ENCODE assay signal across 10 cellular contexts in genomic region chr22:26170795-26171194, GRCh38. TPM values are rescaled to one million over a fixed set of nuclear protein-coding genes. Genes with fewer than 3 reads are reported as not detected.
DNase-seq lines count a peak whose midpoint lies in the region; ATAC-seq and TF ChIP-seq lines count a peak whose summit lies in the region.
"Had no signal": no experiment of that assay in that cellular context is flagged by ENCODE, and none has a peak within 500 bp of the region (broad histone marks: within the 10 kb centered on the region; RNA-seq: fewer than 3 reads in every experiment).

No MANE protein-coding gene starts in this region.

- H3K36me3 Mint-ChIP-seq in WTC11 (no peaks in the 10 kb centered on the region), Calu3 (ENCODE audit: insufficient read depth, unreplicated experiment) (no peaks in the 10 kb centered on the region)

- peak; percentile 10 for ATAC-seq in WTC11
- ATAC-seq in lower lobe of right lung, result no peak
- no peak for ATAC-seq in GM21526 (IDR thresholded peaks at IDR 0.05; ENCODE audit: low FRiP score, unreplicated experiment)

- no peak overlapping the region for H3K18ac ChIP-seq in mesendoderm (ENCODE audit: low read length)

- POLR2A ChIA-PET in WTC11 (lab: Charles Lee), result interaction anchor here (0.8 kb wide), 1 partner anchor 162 kb away, joined by 3 read pairs; no protein-coding TSS in a partner anchor

- H2BK5ac ChIP-seq in mesendoderm (ENCODE audit: low read length), result no peak overlapping the region

- TF ChIP-seq EP300 in Ishikawa (IDR thresholded peaks at IDR 0.05; ENCODE audit: borderline replicate concordance), result no peak

- H3K4me3 ChIP-seq in mesendoderm (ENCODE audit: low read length), result no peak overlapping the region
- H3K4me3 ChIP-seq in coronary artery, result no peak overlapping the region
- H3K4me3 ChIP-seq in lower lobe of right lung, result no peak overlapping the region

- peak; percentile 60 for DNase-seq in ELF-1 (ENCODE audit: low read depth, low spot score)
- peak; percentile 84 for DNase-seq in WTC11 (ENCODE audit: low spot score)
- peak; percentile 64 for DNase-seq in mesendoderm
- DNase-seq in coronary artery (ENCODE audit: low spot score), result no peak
- no peak for DNase-seq in lower lobe of right lung
- no peak for DNase-seq in Calu3
- DNase-seq: HCEC 1CT, T-helper 1 cell had no signal

- no peaks in the 10 kb centered on the region for H3K9me3 ChIP-seq in lower lobe of right lung

- H2BK15ac ChIP-seq in mesendoderm (replicated peaks; ENCODE audit: low read depth), result no peak overlapping the region

- H3K23ac ChIP-seq in mesendoderm (ENCODE audit: low read length), result no peak overlapping the region

- TF ChIP-seq RAD21 in Ishikawa (IDR thresholded peaks at IDR 0.05; ENCODE audit: low read depth), result peak; percentile 17; the same call in 1 of the 2 replicates

- H4K8ac ChIP-seq in mesendoderm (ENCODE audit: low read depth, low read length), result no peak overlapping the region

- no peak overlapping the region for H2BK120ac ChIP-seq in mesendoderm (ENCODE audit: low read depth, low read length)

- H3K36me3 ChIP-seq in mesendoderm (ENCODE audit: control insufficient read depth, insufficient read depth, low read length) (no peaks in the 10 kb centered on the region), lower lobe of right lung (no peaks in the 10 kb centered on the region)

- H3K79me1 ChIP-seq in mesendoderm (ENCODE audit: low read length), result no peaks in the 10 kb centered on the region

- H3K27ac ChIP-seq in mesendoderm (ENCODE audit: low read depth, low read length), result no peak overlapping the region
- H3K27ac ChIP-seq in coronary artery, result no peak overlapping the region
- no peak overlapping the region for H3K27ac ChIP-seq in lower lobe of right lung

- H3K27ac Mint-ChIP-seq in WTC11, result no peak overlapping the region
- H3K27ac Mint-ChIP-seq in Calu3 (ENCODE audit: unreplicated experiment), result no peak overlapping the region

- no peak overlapping the region for H3K9ac ChIP-seq in mesendoderm (ENCODE audit: low read length)

- no peak overlapping the region for H3K4ac ChIP-seq in mesendoderm (ENCODE audit: low read depth, low read length)

- H3K4me3 Mint-ChIP-seq in WTC11 (peak overlapping the region; percentile 64), Calu3 (ENCODE audit: low read depth, unreplicated experiment) (no peak overlapping the region)

- intact Hi-C loops in lower lobe of right lung (cut with DNase I), result no loop called here
- intact Hi-C loops in Calu3 (cut with micrococcal nuclease; ENCODE audit: unreplicated experiment), result no loop called here

- H3K27me3 Mint-ChIP-seq in WTC11 (ENCODE audit: low read depth) (peaks cover 69% of the 10 kb centered on the region), Calu3 (ENCODE audit: unreplicated experiment) (peaks cover 89% of the 10 kb centered on the region)

- H4K5ac ChIP-seq in mesendoderm (ENCODE audit: low read length), result no peak overlapping the region

- CTCF ChIA-PET in WTC11 (lab: Charles Lee), result interaction anchor here (0.6 to 3.4 kb wide), 19 partner anchors 10 to 398 kb away, joined by 3 to 62 read pairs (median 3); no protein-coding TSS in a partner anchor
- CTCF ChIA-PET in Calu3 (lab: Charles Lee), result no interaction called here

- H3K79me2 ChIP-seq in mesendoderm (ENCODE audit: control insufficient read depth, insufficient read depth, low read length), result no peaks in the 10 kb centered on the region

- H2AK5ac ChIP-seq in mesendoderm (ENCODE audit: low read length), result no peak overlapping the region

- H3K27me3 ChIP-seq in mesendoderm (ENCODE audit: insufficient read depth, low read length, poor library complexity), result peaks cover 5% of the 10 kb centered on the region
- peaks cover 76% of the 10 kb centered on the region for H3K27me3 ChIP-seq in lower lobe of right lung (ENCODE audit: low read depth)

- H3K9me3 Mint-ChIP-seq in WTC11, result no peaks in the 10 kb centered on the region
- no peaks in the 10 kb centered on the region for H3K9me3 Mint-ChIP-seq in Calu3 (ENCODE audit: low read depth, unreplicated experiment)

- WGBS in mesendoderm (ENCODE audit: extremely low coverage, insufficient coverage, low lambda C conversion rate), result no CpG with 5 or more reads among the region's 12 CpGs

- no TSS peak for BruUV-seq in Calu3 (replicated peaks; lab: Mats Ljungman, UMichigan)

- H3K4me1 Mint-ChIP-seq in WTC11 (peaks cover 34% of the 10 kb centered on the region), Calu3 (ENCODE audit: low read depth, unreplicated experiment) (no peaks in the 10 kb centered on the region)

- H3K4me1 ChIP-seq in mesendoderm (ENCODE audit: control insufficient read depth, low read depth, low read length) (peaks cover 3% of the 10 kb centered on the region), lower lobe of right lung (peaks cover 4% of the 10 kb centered on the region)

- TF ChIP-seq CTCF in WTC11 (IDR thresholded peaks at IDR 0.05), result no peak
- no peak for TF ChIP-seq CTCF in coronary artery (IDR thresholded peaks at IDR 0.05)
- no peak for TF ChIP-seq CTCF in lower lobe of right lung (IDR thresholded peaks at IDR 0.05)
- no peak for TF ChIP-seq CTCF in Calu3 (IDR thresholded peaks at IDR 0.05; ENCODE audit: unreplicated experiment)

- H3K56ac ChIP-seq in mesendoderm (ENCODE audit: low read length), result no peak overlapping the region

- H3K4me2 ChIP-seq in mesendoderm (ENCODE audit: low read length), result no peak overlapping the region

TF ChIP-seq in Ishikawa, 13 proteins besides CTCF, POLR2A, EP300 and RAD21:
- TF ChIP-seq MAX (IDR thresholded peaks at IDR 0.05) (no peak), REST (IDR thresholded peaks at IDR 0.05; ENCODE audit: low read depth) (peak; percentile 90), CREB1 (IDR thresholded peaks at IDR 0.05; ENCODE audit: low read depth) (no peak), EGR1 (IDR thresholded peaks at IDR 0.05) (no peak), TAF1 (IDR thresholded peaks at IDR 0.05; ENCODE audit: low read depth) (no peak)

TF ChIP-seq in WTC11, 78 proteins besides CTCF, POLR2A, EP300 and RAD21 (continues in another document):
- TF ChIP-seq, protein P1, sequence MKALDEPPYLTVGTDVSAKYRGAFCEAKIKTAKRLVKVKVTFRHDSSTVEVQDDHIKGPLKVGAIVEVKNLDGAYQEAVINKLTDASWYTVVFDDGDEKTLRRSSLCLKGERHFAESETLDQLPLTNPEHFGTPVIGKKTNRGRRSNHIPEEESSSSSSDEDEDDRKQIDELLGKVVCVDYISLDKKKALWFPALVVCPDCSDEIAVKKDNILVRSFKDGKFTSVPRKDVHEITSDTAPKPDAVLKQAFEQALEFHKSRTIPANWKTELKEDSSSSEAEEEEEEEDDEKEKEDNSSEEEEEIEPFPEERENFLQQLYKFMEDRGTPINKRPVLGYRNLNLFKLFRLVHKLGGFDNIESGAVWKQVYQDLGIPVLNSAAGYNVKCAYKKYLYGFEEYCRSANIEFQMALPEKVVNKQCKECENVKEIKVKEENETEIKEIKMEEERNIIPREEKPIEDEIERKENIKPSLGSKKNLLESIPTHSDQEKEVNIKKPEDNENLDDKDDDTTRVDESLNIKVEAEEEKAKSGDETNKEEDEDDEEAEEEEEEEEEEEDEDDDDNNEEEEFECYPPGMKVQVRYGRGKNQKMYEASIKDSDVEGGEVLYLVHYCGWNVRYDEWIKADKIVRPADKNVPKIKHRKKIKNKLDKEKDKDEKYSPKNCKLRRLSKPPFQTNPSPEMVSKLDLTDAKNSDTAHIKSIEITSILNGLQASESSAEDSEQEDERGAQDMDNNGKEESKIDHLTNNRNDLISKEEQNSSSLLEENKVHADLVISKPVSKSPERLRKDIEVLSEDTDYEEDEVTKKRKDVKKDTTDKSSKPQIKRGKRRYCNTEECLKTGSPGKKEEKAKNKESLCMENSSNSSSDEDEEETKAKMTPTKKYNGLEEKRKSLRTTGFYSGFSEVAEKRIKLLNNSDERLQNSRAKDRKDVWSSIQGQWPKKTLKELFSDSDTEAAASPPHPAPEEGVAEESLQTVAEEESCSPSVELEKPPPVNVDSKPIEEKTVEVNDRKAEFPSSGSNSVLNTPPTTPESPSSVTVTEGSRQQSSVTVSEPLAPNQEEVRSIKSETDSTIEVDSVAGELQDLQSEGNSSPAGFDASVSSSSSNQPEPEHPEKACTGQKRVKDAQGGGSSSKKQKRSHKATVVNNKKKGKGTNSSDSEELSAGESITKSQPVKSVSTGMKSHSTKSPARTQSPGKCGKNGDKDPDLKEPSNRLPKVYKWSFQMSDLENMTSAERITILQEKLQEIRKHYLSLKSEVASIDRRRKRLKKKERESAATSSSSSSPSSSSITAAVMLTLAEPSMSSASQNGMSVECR (CRISPR knock-in tag; IDR thresholded peaks at IDR 0.05; ENCODE audit: borderline replicate concordance), result peak; percentile 94
- TF ChIP-seq GABPB1 (CRISPR knock-in tag; IDR thresholded peaks at IDR 0.05), result no peak
- TF ChIP-seq, protein P2, sequence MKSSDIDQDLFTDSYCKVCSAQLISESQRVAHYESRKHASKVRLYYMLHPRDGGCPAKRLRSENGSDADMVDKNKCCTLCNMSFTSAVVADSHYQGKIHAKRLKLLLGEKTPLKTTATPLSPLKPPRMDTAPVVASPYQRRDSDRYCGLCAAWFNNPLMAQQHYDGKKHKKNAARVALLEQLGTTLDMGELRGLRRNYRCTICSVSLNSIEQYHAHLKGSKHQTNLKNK (CRISPR knock-in tag; IDR thresholded peaks at IDR 0.05), result no peak
- no peak for TF ChIP-seq FOXJ3 (CRISPR knock-in tag; IDR thresholded peaks at IDR 0.05; ENCODE audit: borderline replicate concordance)
- TF ChIP-seq E2F4 (CRISPR knock-in tag; IDR thresholded peaks at IDR 0.05; ENCODE audit: borderline replicate concordance, low read depth), result no peak
- no peak for TF ChIP-seq HMGA2 (CRISPR knock-in tag; IDR thresholded peaks at IDR 0.05)
- TF ChIP-seq KAT7 (CRISPR knock-in tag; IDR thresholded peaks at IDR 0.05; ENCODE audit: borderline replicate concordance), result no peak
- TF ChIP-seq NR3C1 (CRISPR knock-in tag; conservative IDR thresholded peaks at IDR 0.05; ENCODE audit: low read depth), result no peak

RNA-seq across cellular contexts. Expression of gene SEZ6L, which starts 1.5 kb away (rescaled TPM):
- total RNA-seq in WTC11 (2021) (0.57 to 1.1 TPM (median 0.57 TPM) in 3 replicates), lower lobe of right lung (0.24 TPM), Calu3 (2022) (not detected in 2 replicates)
- polyA plus RNA-seq in mesendoderm (2013, experiment 1 of 2), result 1.8 TPM
- 1.9 TPM for polyA plus RNA-seq in mesendoderm (2013, experiment 2 of 2)

Comparison
In these comparisons a context has a peak if more than half of its experiments do, and no peak if none do; other contexts are left out.
1. DNase-seq: peak in ELF-1 (single experiment), WTC11 (single experiment) and mesendoderm (single experiment); none in coronary artery (single experiment), lower lobe of right lung (single experiment) and Calu3 (single experiment).